In the genomic region with DNA sequence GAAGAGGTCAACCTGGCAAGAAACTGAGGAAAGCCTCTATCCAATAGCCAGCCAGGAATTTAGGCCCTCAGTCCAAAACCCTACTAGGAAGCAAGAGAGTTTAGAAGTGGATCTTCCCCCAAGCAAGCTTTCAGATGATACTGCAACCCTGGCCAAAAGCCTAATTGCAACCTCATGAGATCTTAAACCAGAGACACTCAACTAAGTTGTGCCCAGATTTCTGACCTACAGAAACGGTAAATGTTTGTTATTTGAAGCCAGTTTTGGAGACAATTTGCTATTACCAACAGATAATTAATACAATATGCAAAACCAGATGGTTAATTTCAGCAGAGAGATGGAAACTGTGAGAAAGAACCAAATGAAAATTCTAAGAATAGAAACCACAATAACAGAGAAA, we compare ENCODE assay signal across 34 cellular contexts. TPM values are rescaled to one million over a fixed set of nuclear protein-coding genes. Genes with fewer than 3 reads are reported as not detected.
"Had no signal": no experiment of that assay in that cellular context is flagged by ENCODE, and none has a peak within 500 bp of the region (broad histone marks: within the 10 kb centered on the region; RNA-seq: fewer than 3 reads in every experiment).

No MANE protein-coding gene starts in this region.

- H3K4me1 ChIP-seq: adrenal gland, ascending aorta, body of pancreas, breast epithelium had no signal

- H3K4me3 ChIP-seq: adrenal gland, ascending aorta, body of pancreas, breast epithelium, cardiac muscle cell had no signal

- H3K9me3 ChIP-seq: adrenal gland, body of pancreas, breast epithelium had no signal

- DNase-seq: activated effector memory CD4-positive, alpha-beta T cell treated with anti-CD3 and anti-CD28 coated beads, Interleukin-2, amount 50 U/mL, for 16 hours; activated effector memory CD4-positive, alpha-beta T cell treated with Interleukin-2 at 50 U/mL for 16 hours; activated gamma-delta T cell; activated gamma-delta T cell treated with Interleukin-2 at 50 U/mL for 16 hours; activated naive CD4-positive, alpha-beta T cell; activated naive CD4-positive, alpha-beta T cell treated with anti-CD3 and anti-CD28 coated beads for 36 hours; activated naive CD4-positive, alpha-beta T cell treated with anti-CD3 and anti-CD28 coated beads, Interleukin-2, amount 10 ng/mL, durations not matched to agents 7 days and 5 days; activated naive CD4-positive, alpha-beta T cell treated with anti-CD3 and anti-CD28 coated beads, Interleukin-2, amount 50 U/mL, for 16 hours; activated naive CD4-positive, alpha-beta T cell treated with Interleukin-2 at 50 U/mL for 16 hours; activated naive CD8-positive, alpha-beta T cell treated with anti-CD3 and anti-CD28 coated beads for 36 hours; activated naive CD8-positive, alpha-beta T cell treated with anti-CD3 and anti-CD28 coated beads, Interleukin-2, amount 10 ng/mL, durations not matched to agents 7 days and 5 days; activated naive CD8-positive, alpha-beta T cell treated with anti-CD3 and anti-CD28 coated beads, Interleukin-2, amount 50 U/mL, for 24 hours; activated T-cell treated with anti-CD3 and anti-CD28 coated beads, Interleukin-2, amount 50 U/mL, for 1 hour; activated T-cell treated with anti-CD3 and anti-CD28 coated beads, Interleukin-2, amount 50 U/mL, for 24 hours; activated T-cell treated with anti-CD3 and anti-CD28 coated beads, Interleukin-2, amount 50 U/mL, for 4 hours; activated T-cell treated with anti-CD3 and anti-CD28 coated beads, Interleukin-2, amount 50 U/mL, for 48 hours; activated T-cell treated with anti-CD3 and anti-CD28 coated beads, Interleukin-2, amount 50 U/mL, for 72 hours; adrenal gland; amniotic stem cell; amygdala; anterior cingulate cortex; body of pancreas; brain microvascular endothelial cell; caudate nucleus; central memory CD4-positive, alpha-beta T cell; cerebellar nuclear complex had no signal

- H3K27ac ChIP-seq: adrenal gland, ascending aorta, body of pancreas, brain microvascular endothelial cell, breast epithelium, cardiac muscle cell had no signal

- ATAC-seq: activated naive CD4-positive, alpha-beta T cell treated with anti-CD3 and anti-CD28 coated beads, Interleukin-2, amount 50 U/mL, for 72 hours; activated naive CD8-positive, alpha-beta T cell treated with anti-CD3 and anti-CD28 coated beads, Interleukin-2, amount 50 U/mL, for 24 hours; activated T-cell treated with anti-CD3 and anti-CD28 coated beads, Interleukin-2, amount 50 U/mL, for 4 hours; activated T-cell treated with anti-CD3 and anti-CD28 coated beads, Interleukin-2, amount 50 U/mL, for 72 hours; activated T-helper 17 cell treated with anti-CD3 and anti-CD28 coated beads, Interleukin-2, amount 50 U/mL, for 72 hours; body of pancreas had no signal

- H3K36me3 ChIP-seq: adrenal gland, ascending aorta, brain microvascular endothelial cell, breast epithelium, cardiac muscle cell had no signal

- H3K27me3 ChIP-seq: adrenal gland, ascending aorta, body of pancreas, brain microvascular endothelial cell, breast epithelium, cardiac muscle cell had no signal

RNA-seq across cellular contexts. Expression of a gene that starts 21.7 kb away (rescaled TPM):
- total RNA-seq: activated naive CD4-positive, alpha-beta T cell treated with anti-CD3 and anti-CD28 coated beads for 36 hours; activated naive CD4-positive, alpha-beta T cell treated with anti-CD3 and anti-CD28 coated beads, Interleukin-2, amount 50 U/mL, for 72 hours; activated naive CD8-positive, alpha-beta T cell treated with anti-CD3 and anti-CD28 coated beads for 36 hours; activated naive CD8-positive, alpha-beta T cell treated with anti-CD3 and anti-CD28 coated beads, Interleukin-2, amount 10 ng/mL, durations not matched to agents 7 days and 5 days; activated T-cell treated with anti-CD3 and anti-CD28 coated beads, Interleukin-2, amount 50 U/mL, for 4 hours; activated T-cell treated with anti-CD3 and anti-CD28 coated beads, Interleukin-2, amount 50 U/mL, for 72 hours; activated T-helper 1 cell treated with anti-CD3 and anti-CD28 coated beads, Interleukin-12 subunit alpha, Interleukin-12 subunit beta, Interleukin-2, Interleukin-4 antibody, amounts not matched to agents 30 ng/mL and 10 ng/mL and 1 ng/mL, durations not matched to agents 14 hours and 24 hours and 36 hours; activated T-helper 17 cell treated with anti-CD3 and anti-CD28 coated beads, Interleukin-2, amount 50 U/mL, for 72 hours; activated T-helper 2 cell treated with anti-CD3 and anti-CD28 coated beads, Interferon-gamma antibody, Interleukin-2, Interleukin-4, amounts not matched to agents 10 μg/mL and 5 μg/mL and 100 μg/mL, durations not matched to agents 14 hours and 24 hours and 36 hours; bronchial epithelial cell had no signal

RNA-seq across cellular contexts. Expression of a gene that starts 37.0 kb away (rescaled TPM):
- total RNA-seq: activated naive CD4-positive, alpha-beta T cell treated with anti-CD3 and anti-CD28 coated beads for 36 hours; activated naive CD4-positive, alpha-beta T cell treated with anti-CD3 and anti-CD28 coated beads, Interleukin-2, amount 50 U/mL, for 72 hours; activated naive CD8-positive, alpha-beta T cell treated with anti-CD3 and anti-CD28 coated beads for 36 hours; activated naive CD8-positive, alpha-beta T cell treated with anti-CD3 and anti-CD28 coated beads, Interleukin-2, amount 10 ng/mL, durations not matched to agents 7 days and 5 days; activated T-cell treated with anti-CD3 and anti-CD28 coated beads, Interleukin-2, amount 50 U/mL, for 4 hours; activated T-helper 1 cell treated with anti-CD3 and anti-CD28 coated beads, Interleukin-12 subunit alpha, Interleukin-12 subunit beta, Interleukin-2, Interleukin-4 antibody, amounts not matched to agents 30 ng/mL and 10 ng/mL and 1 ng/mL, durations not matched to agents 14 hours and 24 hours and 36 hours had no signal
